In genomic region chr1:36542962-36543515, GRCh38 we compare ENCODE assay signal across 11 cellular contexts.
DNase-seq lines count a peak whose midpoint lies in the region; ATAC-seq and TF ChIP-seq lines count a peak whose summit lies in the region.
"Had no signal": no experiment of that assay in that cellular context is flagged by ENCODE, and none has a peak within 500 bp of the region (broad histone marks: within the 10 kb centered on the region; RNA-seq: fewer than 3 reads in every experiment).

No MANE protein-coding gene starts in this region.

- 54 to 61% methylated on average over 6 of the region's 6 CpGs for WGBS in heart right ventricle, 2 donors

- H3K27ac Mint-ChIP-seq in CD4-positive, alpha-beta memory T cell: no peak overlapping the region
- H3K27ac Mint-ChIP-seq: activated T-helper 1 cell treated with anti-CD3 and anti-CD28 coated beads, Interleukin-12 subunit alpha, Interleukin-12 subunit beta, Interleukin-2, Interleukin-4 antibody, amounts not matched to agents 30 ng/mL and 10 ng/mL and 1 ng/mL, durations not matched to agents 14 hours and 24 hours and 36 hours had no signal

- DNase-seq in cardiac septum (ENCODE audit: low spot score) (peak; percentile 44), heart right ventricle (no peak), NCI-H524 (lab: John Stamatoyannopoulos, UW) (peak; percentile 39 to 81), dermis blood vessel endothelial cell (peak; percentile 14), hippocampal formation (lab: John Stamatoyannopoulos, UW) (no peak), occipital lobe (lab: John Stamatoyannopoulos, UW) (no peak)
- DNase-seq in CD4-positive, alpha-beta memory T cell: no peak
- DNase-seq: T-helper 2 cell had no signal

- no peaks in the 10 kb centered on the region for H3K9me3 Mint-ChIP-seq in CD4-positive, alpha-beta memory T cell
- H3K9me3 Mint-ChIP-seq: activated T-helper 1 cell treated with anti-CD3 and anti-CD28 coated beads, Interleukin-12 subunit alpha, Interleukin-12 subunit beta, Interleukin-2, Interleukin-4 antibody, amounts not matched to agents 30 ng/mL and 10 ng/mL and 1 ng/mL, durations not matched to agents 14 hours and 24 hours and 36 hours had no signal

- no peak for ATAC-seq in heart right ventricle
- ATAC-seq in GM19324 (IDR thresholded peaks at IDR 0.05; ENCODE audit: low FRiP score, unreplicated experiment): no peak

- POLR2A ChIA-PET in CD4-positive, alpha-beta memory T cell (lab: Charles Lee; ENCODE audit: partially characterized antibody): no interaction called here

- no peaks in the 10 kb centered on the region for H3K4me1 ChIP-seq in heart right ventricle
- no peaks in the 10 kb centered on the region for H3K4me1 ChIP-seq in CD4-positive, alpha-beta memory T cell (ENCODE audit: insufficient read depth, low read length)
- H3K4me1 ChIP-seq: parathyroid adenoma had no signal

- H3K36me3 ChIP-seq in heart right ventricle: no peaks in the 10 kb centered on the region
- H3K36me3 ChIP-seq in CD4-positive, alpha-beta memory T cell (ENCODE audit: insufficient read depth, low read length): no peaks in the 10 kb centered on the region

- peaks cover 15 to 26% of the 10 kb centered on the region in 2 donors for H3K27me3 Mint-ChIP-seq in CD4-positive, alpha-beta memory T cell

- CTCF ChIA-PET in CD4-positive, alpha-beta memory T cell (lab: Charles Lee; ENCODE audit: partially characterized antibody): no interaction called here

- H3K36me3 Mint-ChIP-seq in CD4-positive, alpha-beta memory T cell: no peaks in the 10 kb centered on the region

- peak in 1 of 9 donors; percentile 11 for TF ChIP-seq CTCF in heart right ventricle (IDR thresholded peaks at IDR 0.05)

- H3K4me3 ChIP-seq in heart right ventricle: no peak overlapping the region
- no peak overlapping the region for H3K4me3 ChIP-seq in CD4-positive, alpha-beta memory T cell (ENCODE audit: low read length in 2 of 2)

- intact Hi-C loops in cardiac septum (cut with DNase I) (no loop called here), heart right ventricle (cut with DNase I) (no loop called here)
- intact Hi-C loops in CD4-positive, alpha-beta memory T cell (cut with micrococcal nuclease): no loop called here

- no peak overlapping the region for H3K27ac ChIP-seq in heart right ventricle
- no peak overlapping the region for H3K27ac ChIP-seq in CD4-positive, alpha-beta memory T cell (ENCODE audit: low read depth, low read length)
- H3K27ac ChIP-seq: parathyroid adenoma had no signal

- no peaks in the 10 kb centered on the region for H3K4me1 Mint-ChIP-seq in CD4-positive, alpha-beta memory T cell

- no peak overlapping the region for H3K4me3 Mint-ChIP-seq in CD4-positive, alpha-beta memory T cell
- H3K4me3 Mint-ChIP-seq: activated T-helper 1 cell treated with anti-CD3 and anti-CD28 coated beads, Interleukin-12 subunit alpha, Interleukin-12 subunit beta, Interleukin-2, Interleukin-4 antibody, amounts not matched to agents 30 ng/mL and 10 ng/mL and 1 ng/mL, durations not matched to agents 14 hours and 24 hours and 36 hours had no signal

- peaks cover 0 to 39% (median 28%) of the 10 kb centered on the region in 7 donors for H3K27me3 ChIP-seq in heart right ventricle
- H3K27me3 ChIP-seq in CD4-positive, alpha-beta memory T cell (ENCODE audit: insufficient read depth, low read length): peaks cover 7% of the 10 kb centered on the region

- H3K9me3 ChIP-seq in heart right ventricle: no peaks in the 10 kb centered on the region
- no peaks in the 10 kb centered on the region for H3K9me3 ChIP-seq in CD4-positive, alpha-beta memory T cell (ENCODE audit: control insufficient read depth in 1 of 2, low read length in 2 of 2)

Comparison
In these comparisons a context has a peak if more than half of its experiments do, and no peak if none do; other contexts are left out.
1. DNase-seq: peak in cardiac septum (single experiment), NCI-H524 (2 of 2) and dermis blood vessel endothelial cell (single experiment); none in heart right ventricle (0 of 2), hippocampal formation (0 of 2), occipital lobe (single experiment) and CD4-positive, alpha-beta memory T cell (0 of 5).